9 cellular contexts compared by ENCODE assay signal in genomic region chr13:59458908-59459579, GRCh38.
DNase-seq lines count a peak whose midpoint lies in the region; ATAC-seq and TF ChIP-seq lines count a peak whose summit lies in the region.
"Had no signal": no experiment of that assay in that cellular context is flagged by ENCODE, and none has a peak within 500 bp of the region (broad histone marks: within the 10 kb centered on the region; RNA-seq: fewer than 3 reads in every experiment).

No MANE protein-coding gene starts in this region.

- no peak for TF ChIP-seq CTCF in GM23338 (conservative IDR thresholded peaks at IDR 0.05; ENCODE audit: low read depth in 2 of 2)
- TF ChIP-seq CTCF in fibroblast of the aortic adventitia (IDR thresholded peaks at IDR 0.05; ENCODE audit: insufficient read depth, low read length) = no peak

- peaks cover 12% of the 10 kb centered on the region for H3K4me1 ChIP-seq in GM23338 (ENCODE audit: insufficient read depth)
- H3K4me1 ChIP-seq: SJSA1 had no signal

- H3K4me2 ChIP-seq in GM23338 = 0 out of 2 replicates have a peak overlapping the region, but pooled peaks have one; percentile 9

- H3K27ac Mint-ChIP-seq in GM23338 = peak overlapping the region; percentile 37; the same call in 1 of the 2 replicates
- no peak overlapping the region for H3K27ac Mint-ChIP-seq in activated CD4-positive, alpha-beta T cell treated with anti-CD3 and anti-CD28 coated beads for 36 hours

- H3K27me3 Mint-ChIP-seq in GM23338 (ENCODE audit: insufficient read depth, low read depth, poor library complexity) = no peaks in the 10 kb centered on the region
- peaks cover 5% of the 10 kb centered on the region for H3K27me3 Mint-ChIP-seq in activated CD4-positive, alpha-beta T cell treated with anti-CD3 and anti-CD28 coated beads for 36 hours

- POLR2A ChIA-PET in activated CD4-positive, alpha-beta T cell treated with anti-CD3 and anti-CD28 coated beads for 36 hours (lab: Charles Lee) = no interaction called here

- no peaks in the 10 kb centered on the region for H3K9me3 Mint-ChIP-seq in GM23338
- H3K9me3 Mint-ChIP-seq in activated CD4-positive, alpha-beta T cell treated with anti-CD3 and anti-CD28 coated beads for 36 hours (ENCODE audit: low read depth) = no peaks in the 10 kb centered on the region

- H4K20me1 ChIP-seq in GM23338 (replicated peaks; ENCODE audit: insufficient read depth) = no peaks in the 10 kb centered on the region

- no peak overlapping the region for H3K4me3 Mint-ChIP-seq in GM23338
- H3K4me3 Mint-ChIP-seq in activated CD4-positive, alpha-beta T cell treated with anti-CD3 and anti-CD28 coated beads for 36 hours = no peak overlapping the region

- no peaks in the 10 kb centered on the region for H3K36me3 ChIP-seq in GM23338 (ENCODE audit: insufficient read depth)
- H3K36me3 ChIP-seq: SJSA1 had no signal

- ATAC-seq in GM23338 = peak; percentile 72
- no peak for ATAC-seq in GM18502 (IDR thresholded peaks at IDR 0.05; ENCODE audit: poor library complexity, unreplicated experiment)
- no peak for ATAC-seq in activated CD4-positive, alpha-beta T cell treated with anti-CD3 and anti-CD28 coated beads for 36 hours

- peaks cover 13% of the 10 kb centered on the region for H3K9me2 ChIP-seq in GM23338 (ENCODE audit: insufficient read depth)

- H3K36me3 Mint-ChIP-seq in GM23338 (ENCODE audit: low read depth) = no peaks in the 10 kb centered on the region
- no peaks in the 10 kb centered on the region for H3K36me3 Mint-ChIP-seq in activated CD4-positive, alpha-beta T cell treated with anti-CD3 and anti-CD28 coated beads for 36 hours (ENCODE audit: low read depth)

- no peaks in the 10 kb centered on the region for H3K79me2 ChIP-seq in GM23338 (replicated peaks; ENCODE audit: insufficient read depth)

- H3K4me3 ChIP-seq in GM23338 (no peak overlapping the region), fibroblast of the aortic adventitia (ENCODE audit: low read depth, low read length) (no peak overlapping the region)
- H3K4me3 ChIP-seq: SJSA1 had no signal

- H3K27me3 ChIP-seq in GM23338 (ENCODE audit: insufficient read depth) = no peaks in the 10 kb centered on the region
- H3K27me3 ChIP-seq: SJSA1 had no signal

- CTCF ChIA-PET in activated CD4-positive, alpha-beta T cell treated with anti-CD3 and anti-CD28 coated beads for 36 hours (lab: Charles Lee) = interaction anchor here (0.6 to 1.2 kb wide), 2 partner anchors 22 to 39 kb away, joined by 3 to 4 read pairs; no protein-coding TSS in a partner anchor

- no peaks in the 10 kb centered on the region; the same call in 1 of the 2 replicates for H3F3A ChIP-seq in GM23338 (replicated peaks; ENCODE audit: low read depth)

- peak overlapping the region; percentile 9; the same call in 1 of the 2 replicates for H2AFZ ChIP-seq in GM23338

- H3K27ac ChIP-seq in GM23338 (ENCODE audit: low read depth) = no peak overlapping the region
- H3K27ac ChIP-seq: SJSA1 had no signal

- H3K4me1 Mint-ChIP-seq in GM23338 = peaks cover 24% of the 10 kb centered on the region
- no peaks in the 10 kb centered on the region for H3K4me1 Mint-ChIP-seq in activated CD4-positive, alpha-beta T cell treated with anti-CD3 and anti-CD28 coated beads for 36 hours

- intact Hi-C loops in activated CD4-positive, alpha-beta T cell treated with anti-CD3 and anti-CD28 coated beads for 36 hours (cut with DNase I, micrococcal nuclease) = no loop called here

- DNase-seq in GM23338 (ENCODE audit: low spot score) = peak; percentile 31
- DNase-seq in RPMI7951 (ENCODE audit: low read depth) = peak; percentile 1
- DNase-seq in fibroblast of the aortic adventitia (ENCODE audit: low read depth) = peak; percentile 20
- DNase-seq in pulmonary artery endothelial cell (ENCODE audit: low read depth, low spot score) = peak; percentile 72
- no peak for DNase-seq in GM19238 (ENCODE audit: insufficient read length, low spot score)
- no peak for DNase-seq in activated CD4-positive, alpha-beta T cell treated with anti-CD3 and anti-CD28 coated beads for 36 hours
- no peak for DNase-seq in NCI-H2081 (lab: John Stamatoyannopoulos, UW)

TF ChIP-seq in GM23338, 12 proteins besides CTCF, POLR2A, EP300 and RAD21:
- no peak for TF ChIP-seq STAT1 (IDR thresholded peaks at IDR 0.05; ENCODE audit: unreplicated experiment)
- TF ChIP-seq ZNF331 (CRISPR knock-in tag; IDR thresholded peaks at IDR 0.05; ENCODE audit: low read depth) = no peak
- TF ChIP-seq POLR2AphosphoS5 (IDR thresholded peaks at IDR 0.05; ENCODE audit: low read depth) = no peak
- TF ChIP-seq CREB1 (CRISPR knock-in tag; IDR thresholded peaks at IDR 0.05; ENCODE audit: low read depth) = no peak
- TF ChIP-seq ZNF114 (CRISPR knock-in tag; IDR thresholded peaks at IDR 0.05) = no peak
- no peak for TF ChIP-seq REST (IDR thresholded peaks at IDR 0.05; ENCODE audit: unreplicated experiment)
- TF ChIP-seq EZH2 (IDR thresholded peaks at IDR 0.05; ENCODE audit: low read depth, unreplicated experiment) = no peak
TF ChIP-seq in GM23338: peak in this region for 0.

Comparison
In these comparisons a context has a peak if more than half of its experiments do, and no peak if none do; other contexts are left out.
1. DNase-seq: peak in GM23338 (single experiment), RPMI7951 (single experiment), fibroblast of the aortic adventitia (single experiment) and pulmonary artery endothelial cell (single experiment); none in GM19238 (single experiment), activated CD4-positive, alpha-beta T cell treated with anti-CD3 and anti-CD28 coated beads for 36 hours (single experiment) and NCI-H2081 (0 of 2).